In genomic region chr5:65625743-65626142, GRCh38 we compare ENCODE assay signal across 8 cellular contexts. TPM values are rescaled to one million over a fixed set of nuclear protein-coding genes. Genes with fewer than 3 reads are reported as not detected.
A peak's percentile ranks its signal among the peaks of the same experiment; 100 is the strongest.
DNase-seq lines count a peak whose midpoint lies in the region; ATAC-seq and TF ChIP-seq lines count a peak whose summit lies in the region.

No MANE protein-coding gene starts in this region.

- DNase-seq in CD14-positive monocyte (ENCODE audit: low spot score), result no peak
- peak; percentile 46 for DNase-seq in Karpas-422
- no peak for DNase-seq in chondrocyte (ENCODE audit: low spot score)
- no peak for DNase-seq in natural killer cell
- DNase-seq in GM13976 (ENCODE audit: low spot score), result no peak
- no peak for DNase-seq in NCI-H2107 treated with DMSO at 0.1 percent for 48 hours (lab: John Stamatoyannopoulos, UW; ENCODE audit: unreplicated experiment)
- DNase-seq in T-helper 9 cell, result no peak
- DNase-seq in activated CD8-positive, alpha-beta memory T cell treated with anti-CD3 and anti-CD28 coated beads, Interleukin-2, amount 50 U/mL, for 4 hours, result no peak

- ATAC-seq in natural killer cell, result no peak

- peaks cover 9 to 17% of the 10 kb centered on the region in 2 donors for H3K36me3 Mint-ChIP-seq in CD14-positive monocyte
- peaks cover 7% of the 10 kb centered on the region for H3K36me3 Mint-ChIP-seq in chondrocyte (ENCODE audit: low read depth)
- peaks cover 6% of the 10 kb centered on the region for H3K36me3 Mint-ChIP-seq in natural killer cell

- H4K20me1 ChIP-seq in Karpas-422 (ENCODE audit: insufficient read depth, low read depth, low read length), result peaks cover 9% of the 10 kb centered on the region; the same call in 1 of the 2 replicates

- intact Hi-C loops in CD14-positive monocyte (cut with micrococcal nuclease) (loop anchor here (2.0 to 10.0 kb wide), 3 partner anchors 63 to 519 kb away; partner anchors contain the start of genes CENPK (in 2 of the 2), PPWD1 (in 2 of the 2), NLN (in 1 of the 2) and SGTB (in 1 of the 2)), natural killer cell (cut with micrococcal nuclease) (loop anchor here (2.0 kb wide), 2 partner anchors 299 to 519 kb away; partner anchors contain the start of gene SREK1)

- H3K4me3 Mint-ChIP-seq in CD14-positive monocyte (peak overlapping the region; percentile 90 to 99), chondrocyte (ENCODE audit: unreplicated experiment) (peak overlapping the region; percentile 88), natural killer cell (peak overlapping the region; percentile 94)

- peaks cover 30% of the 10 kb centered on the region for H3K4me1 Mint-ChIP-seq in CD14-positive monocyte
- peaks cover 30% of the 10 kb centered on the region for H3K4me1 Mint-ChIP-seq in chondrocyte (ENCODE audit: low read depth)
- H3K4me1 Mint-ChIP-seq in natural killer cell, result peaks cover 34 to 35% of the 10 kb centered on the region in 2 donors

- H3K79me2 ChIP-seq in Karpas-422 (ENCODE audit: low read length), result peaks cover 92% of the 10 kb centered on the region

- H3K9me3 Mint-ChIP-seq in CD14-positive monocyte (peaks cover 0 to 2% (median 0%) of the 10 kb centered on the region in 7 donors), chondrocyte (ENCODE audit: low read depth) (no peaks in the 10 kb centered on the region), natural killer cell (no peaks in the 10 kb centered on the region)

- peaks cover 15% of the 10 kb centered on the region; the same call in 1 of the 2 replicates for H3K36me3 ChIP-seq in Karpas-422 (ENCODE audit: insufficient read depth, low read length)

- no peaks in the 10 kb centered on the region for H3K9me2 ChIP-seq in Karpas-422 (replicated peaks; ENCODE audit: insufficient read depth, low read length)

- no peaks in the 10 kb centered on the region for H3K9me3 ChIP-seq in Karpas-422 (ENCODE audit: low read length)

- no peaks in the 10 kb centered on the region for H3K27me3 ChIP-seq in Karpas-422 (ENCODE audit: low read length)

- H3K27ac Mint-ChIP-seq in CD14-positive monocyte, result peak overlapping the region in 3 of 7 donors; percentile 74 to 98 (median 94)
- H3K27ac Mint-ChIP-seq in chondrocyte (ENCODE audit: unreplicated experiment), result peak overlapping the region; percentile 78
- peak overlapping the region; percentile 96 to 99 for H3K27ac Mint-ChIP-seq in natural killer cell

- H3K27ac ChIP-seq in Karpas-422 (ENCODE audit: low read length), result peak overlapping the region; percentile 81

- H3K9ac ChIP-seq in Karpas-422 (ENCODE audit: low read length), result peak overlapping the region; percentile 91

- H3K4me1 ChIP-seq in Karpas-422 (ENCODE audit: low read length), result peaks cover 25% of the 10 kb centered on the region

- H3K4me3 ChIP-seq in Karpas-422 (ENCODE audit: low read length), result peak overlapping the region; percentile 76

- H3K4me2 ChIP-seq in Karpas-422 (ENCODE audit: low read depth, low read length, poor library complexity, severe bottlenecking), result peak overlapping the region; percentile 95

- H2AFZ ChIP-seq in Karpas-422 (ENCODE audit: low read length), result no peak overlapping the region

- no peak for TF ChIP-seq CTCF in CD14-positive monocyte (IDR thresholded peaks at IDR 0.05)
- TF ChIP-seq CTCF in chondrocyte (IDR thresholded peaks at IDR 0.05), result no peak
- TF ChIP-seq CTCF in natural killer cell (IDR thresholded peaks at IDR 0.05), result no peak
- no peak for TF ChIP-seq CTCF in GM13976 (IDR thresholded peaks at IDR 0.05; ENCODE audit: borderline replicate concordance, control extremely low read depth, extremely low read depth, insufficient read depth, missing control alignments)

- in situ Hi-C loops in GM13976 (cut with MboI; ENCODE audit: low sequenced_read_pairs, unreplicated experiment), result no loop called here

- H3K27me3 Mint-ChIP-seq in CD14-positive monocyte (ENCODE audit: low read depth in 3 of 3) (no peaks in the 10 kb centered on the region), chondrocyte (ENCODE audit: low read depth) (no peaks in the 10 kb centered on the region), natural killer cell (ENCODE audit: low read depth in 2 of 2) (no peaks in the 10 kb centered on the region)

RNA-seq across cellular contexts. Expression of gene SHLD3, which starts 0.9 kb away (rescaled TPM):
- polyA plus RNA-seq in CD14-positive monocyte, result 1 to 10 TPM; 2.6 to 4.9 TPM
- total RNA-seq in Karpas-422 (2014; rRNA removed; shearing (Covaris generic); ENCODE audit: low replicate concordance), result 5.1 and 7.0 TPM in 2 replicates
- total RNA-seq in chondrocyte, result 2.2 to 3.2 TPM (median 2.9 TPM) in 3 replicates
- 10 to 100 TPM; 11.0 to 16.7 (median 12.7) TPM for total RNA-seq in natural killer cell

RNA-seq across cellular contexts. Expression of gene TRAPPC13, which starts 0.9 kb away (rescaled TPM):
- 10 to 100 TPM; 14.9 to 17.3 TPM for polyA plus RNA-seq in CD14-positive monocyte
- 31.5 and 51.3 TPM in 2 replicates for total RNA-seq in Karpas-422 (2014; rRNA removed; shearing (Covaris generic); ENCODE audit: low replicate concordance)
- 16.5 to 23.6 TPM (median 18.6 TPM) in 3 replicates for total RNA-seq in chondrocyte
- total RNA-seq in natural killer cell, result 10 to 100 TPM; 20.9 to 27.5 (median 25.6) TPM

RNA-seq across cellular contexts. Expression of gene TRIM23, which starts 1.6 kb away (rescaled TPM):
- polyA plus RNA-seq in CD14-positive monocyte, result 1 to 10 TPM; 3.2 to 5.6 TPM
- total RNA-seq in Karpas-422 (2014; rRNA removed; shearing (Covaris generic); ENCODE audit: low replicate concordance), result 32.1 and 44.1 TPM in 2 replicates
- total RNA-seq in chondrocyte (15.5 to 19.9 TPM (median 17.5 TPM) in 3 replicates), natural killer cell (10 to 100 TPM; 13.4 to 23.3 (median 18.8) TPM)
